In genomic region chrX:10974920-10975319, GRCh38 we compare ENCODE assay signal across 20 cellular contexts.
DNase-seq lines count a peak whose midpoint lies in the region; FAIRE-seq and TF ChIP-seq lines count a peak whose summit lies in the region.
"Had no signal": no experiment of that assay in that cellular context is flagged by ENCODE, and none has a peak within 500 bp of the region (broad histone marks: within the 10 kb centered on the region; RNA-seq: fewer than 3 reads in every experiment).

No MANE protein-coding gene starts in this region.

- H3K27ac Mint-ChIP-seq in Caco-2 (ENCODE audit: unreplicated experiment) = no peak overlapping the region
- no peak overlapping the region for H3K27ac Mint-ChIP-seq in astrocyte (ENCODE audit: unreplicated experiment)
- H3K27ac Mint-ChIP-seq: CD4-positive, alpha-beta memory T cell had no signal

- no CpG with 5 or more reads among the region's 1 CpG for WGBS in trophoblast cell (ENCODE audit: extremely low coverage, insufficient coverage, insufficient read length)

- no TSS peak for BruUV-seq in Caco-2 (replicated peaks; lab: Mats Ljungman, UMichigan)

- DNase-seq in Caco-2 (peak; percentile 35 to 44), astrocyte (ENCODE audit: low read depth) (no peak), trophoblast cell (no peak), NCI-H1105 treated with DMSO at 0.1 percent for 48 hours (lab: John Stamatoyannopoulos, UW) (no peak), uterus (no peak)
- DNase-seq in effector memory CD4-positive, alpha-beta T cell = no peak
- DNase-seq: 8988T; ACHN; C1 segment of cervical spinal cord; CD4-positive, alpha-beta memory T cell; COR-L47; DMS153; DND-41; GOT3 had no signal

- H3K23ac ChIP-seq in trophoblast cell (ENCODE audit: low read length) = no peak overlapping the region

- no peak overlapping the region for H3K4ac ChIP-seq in trophoblast cell (ENCODE audit: low read depth, low read length)

- POLR2A ChIA-PET in Caco-2 (lab: Charles Lee) = no interaction called here

- TF ChIP-seq RAD21 in Ishikawa (IDR thresholded peaks at IDR 0.05; ENCODE audit: low read depth) = no peak

- peak; percentile 68 for FAIRE-seq in astrocyte (lab: Jason Lieb, UNC)
- FAIRE-seq: G401.6, GM12892, H54 had no signal

- no peak overlapping the region for H2BK120ac ChIP-seq in trophoblast cell (ENCODE audit: insufficient read depth, low read length, poor library complexity)

- H2AK5ac ChIP-seq in trophoblast cell (ENCODE audit: low read length) = no peak overlapping the region

- H4K20me1 ChIP-seq in astrocyte (ENCODE audit: insufficient read depth, low read length) = no peaks in the 10 kb centered on the region

- peak; percentile 48; the same call in 1 of the 2 replicates for TF ChIP-seq EP300 in Ishikawa (IDR thresholded peaks at IDR 0.05; ENCODE audit: borderline replicate concordance)

- no peaks in the 10 kb centered on the region for H3K27me3 ChIP-seq in Caco-2 (replicated peaks; ENCODE audit: control insufficient read depth, insufficient read depth, low read length)
- H3K27me3 ChIP-seq in astrocyte (ENCODE audit: insufficient read depth, low read length) = no peaks in the 10 kb centered on the region
- no peaks in the 10 kb centered on the region for H3K27me3 ChIP-seq in trophoblast cell (ENCODE audit: insufficient read depth, low read length)
- H3K27me3 ChIP-seq in effector memory CD4-positive, alpha-beta T cell (replicated peaks; ENCODE audit: control insufficient read depth, insufficient read depth, low read length, poor library complexity, severe bottlenecking) = no peaks in the 10 kb centered on the region
- H3K27me3 ChIP-seq in uterus = no peaks in the 10 kb centered on the region

- no peaks in the 10 kb centered on the region for H3K27me3 Mint-ChIP-seq in Caco-2 (ENCODE audit: insufficient read depth, unreplicated experiment)
- no peaks in the 10 kb centered on the region for H3K27me3 Mint-ChIP-seq in astrocyte (ENCODE audit: low read depth, unreplicated experiment)
- H3K27me3 Mint-ChIP-seq: CD4-positive, alpha-beta memory T cell had no signal

- no peak overlapping the region for H3K27ac ChIP-seq in astrocyte (ENCODE audit: low read depth, low read length)
- no peak overlapping the region for H3K27ac ChIP-seq in trophoblast cell (ENCODE audit: low read depth, low read length)
- H3K27ac ChIP-seq in effector memory CD4-positive, alpha-beta T cell (ENCODE audit: insufficient read depth, low read length, poor library complexity, severe bottlenecking) = no peak overlapping the region
- no peak overlapping the region for H3K27ac ChIP-seq in uterus
- H3K27ac ChIP-seq: A549 had no signal

- H3K79me1 ChIP-seq in trophoblast cell (ENCODE audit: low read length) = no peaks in the 10 kb centered on the region

- CTCF ChIA-PET in Caco-2 (lab: Charles Lee) = no interaction called here

- no peak overlapping the region for H4K91ac ChIP-seq in trophoblast cell (ENCODE audit: low read depth, low read length)

- H3K4me1 ChIP-seq in Caco-2 (peaks cover 4% of the 10 kb centered on the region), astrocyte (ENCODE audit: insufficient read depth, low read length) (no peaks in the 10 kb centered on the region), trophoblast cell (ENCODE audit: control insufficient read depth in 1 of 2, insufficient read depth in 2 of 2, low read length in 2 of 2) (no peaks in the 10 kb centered on the region), uterus (no peaks in the 10 kb centered on the region)
- no peaks in the 10 kb centered on the region for H3K4me1 ChIP-seq in effector memory CD4-positive, alpha-beta T cell (ENCODE audit: control insufficient read depth, insufficient read depth, low read length, poor library complexity, severe bottlenecking)
- H3K4me1 ChIP-seq: A549 had no signal

- H3K36me3 ChIP-seq in Caco-2 (ENCODE audit: control insufficient read depth, insufficient read depth, low read length) (no peaks in the 10 kb centered on the region), astrocyte (ENCODE audit: insufficient read depth, low read length) (no peaks in the 10 kb centered on the region), trophoblast cell (ENCODE audit: control insufficient read depth in 1 of 2, insufficient read depth in 2 of 2, low read length in 2 of 2) (no peaks in the 10 kb centered on the region), uterus (no peaks in the 10 kb centered on the region)
- no peaks in the 10 kb centered on the region for H3K36me3 ChIP-seq in effector memory CD4-positive, alpha-beta T cell (ENCODE audit: control insufficient read depth, insufficient read depth, low read length)
- H3K36me3 ChIP-seq: HAP-1 had no signal

- H3K4me1 Mint-ChIP-seq in Caco-2 (ENCODE audit: low read depth, unreplicated experiment) (peaks cover 3% of the 10 kb centered on the region), astrocyte (ENCODE audit: low read depth, unreplicated experiment) (peaks cover 7% of the 10 kb centered on the region)
- H3K4me1 Mint-ChIP-seq: CD4-positive, alpha-beta memory T cell had no signal

- TF ChIP-seq CTCF in Caco-2 (IDR thresholded peaks at IDR 0.05; ENCODE audit: insufficient read depth in 1 of 2, low read depth in 1 of 2, low read length in 1 of 2, severe bottlenecking in 1 of 2, unreplicated experiment in 1 of 2) (no peak), astrocyte (IDR thresholded peaks at IDR 0.05; ENCODE audit: insufficient read depth, low read depth, low read length) (no peak), uterus (IDR thresholded peaks at IDR 0.05) (no peak)

- H2AFZ ChIP-seq in astrocyte (ENCODE audit: low read depth, low read length) = no peak overlapping the region
- H2AFZ ChIP-seq in trophoblast cell (ENCODE audit: insufficient read depth, low read length, poor library complexity) = no peak overlapping the region

- H3K9me3 Mint-ChIP-seq in Caco-2 (ENCODE audit: unreplicated experiment) (no peaks in the 10 kb centered on the region), astrocyte (ENCODE audit: unreplicated experiment) (no peaks in the 10 kb centered on the region)

- no peaks in the 10 kb centered on the region for H3K9me3 ChIP-seq in Caco-2
- no peaks in the 10 kb centered on the region for H3K9me3 ChIP-seq in astrocyte (ENCODE audit: insufficient read depth, low read depth, low read length)
- H3K9me3 ChIP-seq in trophoblast cell (ENCODE audit: insufficient read depth, low read depth, low read length) = no peaks in the 10 kb centered on the region
- no peaks in the 10 kb centered on the region for H3K9me3 ChIP-seq in effector memory CD4-positive, alpha-beta T cell (ENCODE audit: control insufficient read depth, low read length)
- no peaks in the 10 kb centered on the region for H3K9me3 ChIP-seq in uterus
- H3K9me3 ChIP-seq: A549, HAP-1 had no signal

- H2BK12ac ChIP-seq in trophoblast cell (ENCODE audit: low read length) = no peak overlapping the region

- intact Hi-C loops in Caco-2 (cut with micrococcal nuclease; ENCODE audit: unreplicated experiment) (no loop called here), uterus (cut with DNase I; ENCODE audit: low total_unique reads) (no loop called here)

- no peak overlapping the region for H3K18ac ChIP-seq in trophoblast cell (ENCODE audit: low read length)

- H3K4me3 ChIP-seq in Caco-2 (ENCODE audit: low read depth, low read length) (no peak overlapping the region), astrocyte (ENCODE audit: insufficient read depth, low read depth, low read length) (no peak overlapping the region), trophoblast cell (ENCODE audit: low read depth, low read length) (no peak overlapping the region), uterus (no peak overlapping the region)
- no peak overlapping the region for H3K4me3 ChIP-seq in effector memory CD4-positive, alpha-beta T cell (ENCODE audit: insufficient read depth, low read depth, low read length, poor library complexity, severe bottlenecking)
- H3K4me3 ChIP-seq: A549, HAP-1 had no signal

- H3K4me3 Mint-ChIP-seq in Caco-2 (ENCODE audit: unreplicated experiment) (no peak overlapping the region), astrocyte (ENCODE audit: unreplicated experiment) (no peak overlapping the region)
- H3K4me3 Mint-ChIP-seq: CD4-positive, alpha-beta memory T cell had no signal

- H3K9ac ChIP-seq in astrocyte (ENCODE audit: low read length) (no peak overlapping the region), trophoblast cell (ENCODE audit: low read length) (no peak overlapping the region)

- H3K36me3 Mint-ChIP-seq in Caco-2 (ENCODE audit: insufficient read depth, unreplicated experiment) (no peaks in the 10 kb centered on the region), astrocyte (ENCODE audit: low read depth, unreplicated experiment) (no peaks in the 10 kb centered on the region)

- no peak overlapping the region for H4K12ac ChIP-seq in trophoblast cell (ENCODE audit: low read depth, low read length)

- H2BK5ac ChIP-seq in trophoblast cell (ENCODE audit: low read depth, low read length, poor library complexity) = no peak overlapping the region

- H3K4me2 ChIP-seq in astrocyte (ENCODE audit: low read length) (no peak overlapping the region), trophoblast cell (ENCODE audit: low read length) (no peak overlapping the region)
- H3K4me2 ChIP-seq: A549 had no signal

- no peak overlapping the region for H4K8ac ChIP-seq in trophoblast cell (ENCODE audit: low read depth, low read length)

- TF ChIP-seq POLR2A in uterus (IDR thresholded peaks at IDR 0.05) = no peak

- H3K14ac ChIP-seq in trophoblast cell (ENCODE audit: low read length) = no peak overlapping the region

- no peaks in the 10 kb centered on the region for H3K79me2 ChIP-seq in astrocyte (ENCODE audit: insufficient read depth, low read length)
- no peaks in the 10 kb centered on the region for H3K79me2 ChIP-seq in trophoblast cell (ENCODE audit: control insufficient read depth, insufficient read depth, low read length, poor library complexity)

TF ChIP-seq in Ishikawa, 13 proteins besides CTCF, POLR2A, EP300 and RAD21 (continues in another document):
- TF ChIP-seq TEAD4 (IDR thresholded peaks at IDR 0.05) = peak; percentile 66
- no peak for TF ChIP-seq YY1 (IDR thresholded peaks at IDR 0.05; ENCODE audit: low read depth)
- TF ChIP-seq CREB1 (IDR thresholded peaks at IDR 0.05; ENCODE audit: low read depth) = no peak
- TF ChIP-seq NFIC (IDR thresholded peaks at IDR 0.05) = no peak
- peak; percentile 57 for TF ChIP-seq TCF12 (IDR thresholded peaks at IDR 0.05; ENCODE audit: low read depth)

Comparison
In these comparisons a context has a peak if more than half of its experiments do, and no peak if none do; other contexts are left out.
1. DNase-seq: peak in Caco-2 (2 of 2); none in astrocyte (single experiment), trophoblast cell (0 of 2), NCI-H1105 treated with DMSO at 0.1 percent for 48 hours (single experiment), effector memory CD4-positive, alpha-beta T cell (0 of 3) and uterus (0 of 2).